Comparison of ENCODE assay signal across 10 cellular contexts in the genomic region with DNA sequence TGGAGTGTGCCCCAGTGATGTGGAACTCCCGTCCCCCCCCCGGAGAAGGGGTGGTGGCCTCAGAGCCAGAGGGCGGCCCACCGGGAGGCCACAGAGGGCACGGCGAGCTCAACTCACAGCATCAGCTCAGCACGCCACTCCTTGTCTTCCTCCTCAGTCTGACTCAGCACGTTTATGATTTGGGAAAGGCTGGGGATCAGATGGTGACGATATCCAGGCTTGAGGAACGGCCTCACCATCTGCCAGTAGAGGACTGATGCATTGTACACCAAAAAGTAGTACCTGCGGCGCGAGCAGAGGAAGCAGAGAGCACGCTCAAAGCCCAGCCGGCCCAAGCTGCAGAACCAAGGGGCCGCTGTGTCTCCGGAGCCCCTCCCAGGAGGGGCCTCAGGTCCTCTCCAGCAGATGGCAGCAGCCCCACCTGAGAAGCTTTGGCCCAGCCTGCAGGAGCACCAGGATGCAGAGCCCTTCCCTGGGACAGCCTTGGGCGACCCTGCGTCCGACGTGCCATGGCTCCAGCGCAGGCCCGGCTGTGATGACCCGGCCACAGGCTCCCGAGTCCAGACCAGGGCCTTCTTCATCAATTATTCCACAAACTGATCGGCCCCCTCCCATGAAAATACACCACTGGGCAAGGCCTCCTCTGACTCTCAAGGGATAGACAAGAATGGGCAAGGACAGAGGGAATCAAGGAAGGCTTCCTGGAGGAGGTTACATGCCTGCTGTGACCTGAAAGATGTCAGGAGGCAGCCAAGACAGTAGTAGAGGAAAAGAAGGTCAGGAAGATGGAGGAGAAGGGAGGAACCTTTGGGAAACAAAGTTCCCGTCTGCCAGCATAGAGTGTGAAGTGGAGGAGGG. TPM values are rescaled to one million over a fixed set of nuclear protein-coding genes. Genes with fewer than 3 reads are reported as not detected.
A peak's percentile ranks its signal among the peaks of the same experiment; 100 is the strongest.
DNase-seq lines count a peak whose midpoint lies in the region; ATAC-seq and TF ChIP-seq lines count a peak whose summit lies in the region.
"Had no signal": no experiment of that assay in that cellular context is flagged by ENCODE, and none has a peak within 500 bp of the region (broad histone marks: within the 10 kb centered on the region; RNA-seq: fewer than 3 reads in every experiment).

No MANE protein-coding gene starts in this region.

- WGBS in smooth muscle cell (ENCODE audit: low lambda C conversion rate), result 44% methylated on average over 27 of the region's 27 CpGs

- no peaks in the 10 kb centered on the region for H3K36me3 ChIP-seq in smooth muscle cell (ENCODE audit: low read depth)
- H3K36me3 ChIP-seq: colonic mucosa, SJCRH30 had no signal

- peak; percentile 32 to 50 for DNase-seq in activated T-cell treated with anti-CD3 and anti-CD28 coated beads, Interleukin-2, amount 50 U/mL, for 48 hours
- no peak for DNase-seq in activated T-cell treated with anti-CD3 and anti-CD28 coated beads, Interleukin-2, amount 50 U/mL, for 1 hour
- DNase-seq in dermis blood vessel endothelial cell (peak; percentile 43), smooth muscle cell (lab: John Stamatoyannopoulos, UW; ENCODE audit: unreplicated experiment) (peak; percentile 24)
- DNase-seq in activated CD4-positive, CD25-positive, alpha-beta regulatory T cell treated with anti-CD3 and anti-CD28 coated beads, Interleukin-2, amount 50 U/mL, for 72 hours, result no peak
- DNase-seq: colonic mucosa had no signal

- no peaks in the 10 kb centered on the region for H3K27me3 ChIP-seq in smooth muscle cell (ENCODE audit: low read depth)
- H3K27me3 ChIP-seq: SJCRH30 had no signal

- H2AFZ ChIP-seq in smooth muscle cell (ENCODE audit: low read depth), result peak overlapping the region; percentile 60

- H3K79me2 ChIP-seq in smooth muscle cell (ENCODE audit: low read depth), result no peaks in the 10 kb centered on the region

- H3K4me3 ChIP-seq in smooth muscle cell, result no peak overlapping the region
- H3K4me3 ChIP-seq: colonic mucosa, SJCRH30 had no signal

- H4K20me1 ChIP-seq in smooth muscle cell (ENCODE audit: low read depth), result no peaks in the 10 kb centered on the region

- H3K4me1 ChIP-seq in smooth muscle cell (ENCODE audit: low read depth), result no peaks in the 10 kb centered on the region
- H3K4me1 ChIP-seq: colonic mucosa, SJCRH30 had no signal

- no peak overlapping the region for H3K9ac ChIP-seq in smooth muscle cell (ENCODE audit: low read depth)

- no peak for ATAC-seq in HG02610 (IDR thresholded peaks at IDR 0.05; ENCODE audit: unreplicated experiment)
- ATAC-seq in GM19455 (IDR thresholded peaks at IDR 0.05; ENCODE audit: unreplicated experiment), result no peak

- H3K27ac ChIP-seq in smooth muscle cell (ENCODE audit: low read depth), result peak overlapping the region; percentile 47
- H3K27ac ChIP-seq: colonic mucosa, SJCRH30 had no signal

- TF ChIP-seq CTCF in LNCAP (IDR thresholded peaks at IDR 0.05) (peak; percentile 25; the same call in 1 of the 2 replicates), smooth muscle cell (IDR thresholded peaks at IDR 0.05; ENCODE audit: borderline replicate concordance, insufficient read depth, poor library complexity, severe bottlenecking) (peak; percentile 36)

- no peaks in the 10 kb centered on the region for H3K9me3 ChIP-seq in smooth muscle cell (replicated peaks; ENCODE audit: low read depth)
- H3K9me3 ChIP-seq: colonic mucosa, SJCRH30 had no signal

- peak overlapping the region; percentile 51 for H3K4me2 ChIP-seq in smooth muscle cell

- H3F3A ChIP-seq in smooth muscle cell (ENCODE audit: low read depth), result no peaks in the 10 kb centered on the region

RNA-seq across cellular contexts. Expression of gene CFAP46, which starts 3.7 kb away (rescaled TPM):
- total RNA-seq in dermis blood vessel endothelial cell (0.19 and 0.85 TPM in 2 replicates), smooth muscle cell (1.1 and 4.1 TPM in 2 replicates)
- polyA plus RNA-seq in smooth muscle cell, result 2.0 and 3.1 TPM in 2 replicates

Comparison
In these comparisons a context has a peak if more than half of its experiments do, and no peak if none do; other contexts are left out.
1. DNase-seq: peak in activated T-cell treated with anti-CD3 and anti-CD28 coated beads, Interleukin-2, amount 50 U/mL, for 48 hours (2 of 2), dermis blood vessel endothelial cell (single experiment) and smooth muscle cell (single experiment); none in activated T-cell treated with anti-CD3 and anti-CD28 coated beads, Interleukin-2, amount 50 U/mL, for 1 hour (single experiment) and activated CD4-positive, CD25-positive, alpha-beta regulatory T cell treated with anti-CD3 and anti-CD28 coated beads, Interleukin-2, amount 50 U/mL, for 72 hours (single experiment).